ENCODE assay signal across 9 cellular contexts in genomic region chr13:107865643-107866006, GRCh38.
A peak's percentile ranks its signal among the peaks of the same experiment; 100 is the strongest.
DNase-seq lines count a peak whose midpoint lies in the region; ATAC-seq, FAIRE-seq and TF ChIP-seq lines count a peak whose summit lies in the region.
"Had no signal": no experiment of that assay in that cellular context is flagged by ENCODE, and none has a peak within 500 bp of the region (broad histone marks: within the 10 kb centered on the region; RNA-seq: fewer than 3 reads in every experiment).

No MANE protein-coding gene starts in this region.

- no peak overlapping the region for H3K18ac ChIP-seq in H9 (ENCODE audit: insufficient read length, low read depth, low read length)

- H3K4me3 ChIP-seq in fibroblast of the aortic adventitia (ENCODE audit: low read depth, low read length) (peak overlapping the region; percentile 66), sigmoid colon (peak overlapping the region in 3 of 4 donors; percentile 31 to 37 (median 37))

- H2AK5ac ChIP-seq in H9 (ENCODE audit: insufficient read length, low read length): no peak overlapping the region

- H3K27me3 Mint-ChIP-seq in H9 (ENCODE audit: low read depth): peaks cover 57% of the 10 kb centered on the region

- H3K4me3 Mint-ChIP-seq in H9: peak overlapping the region; percentile 79 to 95

- H3K9me3 Mint-ChIP-seq in H9: no peaks in the 10 kb centered on the region; a peak in 1 of 5 replicates

- TF ChIP-seq POLR2A in sigmoid colon (IDR thresholded peaks at IDR 0.05): no peak
- TF ChIP-seq POLR2A in GM12891 (IDR thresholded peaks at IDR 0.05; ENCODE audit: low read depth, low read length): no peak

- H3K23me2 ChIP-seq in H9 (ENCODE audit: insufficient read length, low read depth, low read length, poor library complexity, severe bottlenecking): peaks cover 26% of the 10 kb centered on the region

- H3T11ph ChIP-seq in H9 (ENCODE audit: low read length): no peak overlapping the region

- H3K23ac ChIP-seq in H9 (ENCODE audit: insufficient read length, low read depth, low read length): no peak overlapping the region

- no peak overlapping the region for H4K8ac ChIP-seq in H9 (replicated peaks; ENCODE audit: insufficient read length, low read depth, low read length)

- no peaks in the 10 kb centered on the region for H3K4me1 ChIP-seq in H9 (ENCODE audit: insufficient read depth, low read length)
- peaks cover 0 to 29% (median 27%) of the 10 kb centered on the region in 4 donors for H3K4me1 ChIP-seq in sigmoid colon

- H3K27ac ChIP-seq in H9 (ENCODE audit: insufficient read length, low read depth, low read length) (no peak overlapping the region), sigmoid colon (no peak overlapping the region)

- H3K4me2 ChIP-seq in H9 (ENCODE audit: insufficient read depth, insufficient read length, low read length): peak overlapping the region; percentile 91

- DNase-seq in H9 (no peak), SHP77 treated with DMSO at 0.1 percent for 48 hours (lab: John Stamatoyannopoulos, UW) (peak; percentile 68), fibroblast of the aortic adventitia (ENCODE audit: low read depth) (peak; percentile 8), sigmoid colon (no peak), GM12891 (ENCODE audit: insufficient read length, low spot score) (no peak), NCI-H1436 (lab: John Stamatoyannopoulos, UW) (no peak)
- DNase-seq: activated CD4-positive, alpha-beta T cell treated with anti-CD3 and anti-CD28 coated beads, Interleukin-2, amount 50 U/mL, for 4 hours; OCI-M1 had no signal

- H2BK15ac ChIP-seq in H9 (ENCODE audit: low read depth, low read length): no peak overlapping the region

- H3K4me1 Mint-ChIP-seq in H9: peaks cover 16 to 27% of the 10 kb centered on the region in 2 experiments

- H3K9ac ChIP-seq in H9 (ENCODE audit: extremely low read depth, insufficient read length, low read length): no peak overlapping the region

- TF ChIP-seq CTCF in H9 (conservative IDR thresholded peaks at IDR 0.05) (no peak), fibroblast of the aortic adventitia (IDR thresholded peaks at IDR 0.05; ENCODE audit: insufficient read depth, low read length) (no peak), sigmoid colon (IDR thresholded peaks at IDR 0.05) (no peak)

- no CpG with 5 or more reads among the region's 16 CpGs for WGBS in H9 (ENCODE audit: extremely low coverage, insufficient read length, low lambda C conversion rate)
- WGBS in sigmoid colon, 2 donors: 8 to 22% methylated on average over 16 of the region's 16 CpGs

- no peak overlapping the region for H4K91ac ChIP-seq in H9 (ENCODE audit: insufficient read length, low read depth, low read length)

- no peak overlapping the region for H2AFZ ChIP-seq in H9 (ENCODE audit: low read length)

- no peak overlapping the region for H2BK20ac ChIP-seq in H9 (ENCODE audit: low read depth, low read length, poor library complexity, severe bottlenecking)

- no peak overlapping the region for H3K56ac ChIP-seq in H9 (ENCODE audit: insufficient read length, low read depth, low read length)

- intact Hi-C loops in sigmoid colon (cut with DNase I): no loop called here

- H3K36me3 ChIP-seq in sigmoid colon: no peaks in the 10 kb centered on the region

- H3K27ac Mint-ChIP-seq in H9: no peak overlapping the region

- H3K14ac ChIP-seq in H9 (ENCODE audit: insufficient read depth, low read length): no peak overlapping the region

- H2BK5ac ChIP-seq in H9 (ENCODE audit: insufficient read length, low read length): no peak overlapping the region

- peaks cover 0 to 2% (median 0%) of the 10 kb centered on the region in 3 experiments; a peak in 1 of 7 replicates for H3K36me3 Mint-ChIP-seq in H9 (ENCODE audit: insufficient read depth in 1 of 3, low read depth in 3 of 3)

- FAIRE-seq in GM12891 (lab: Jason Lieb, UNC): no peak

- TF ChIP-seq EP300 in sigmoid colon (IDR thresholded peaks at IDR 0.05): no peak

- H4K20me1 ChIP-seq in H9 (ENCODE audit: control insufficient read depth, insufficient read depth, insufficient read length): no peaks in the 10 kb centered on the region

- ATAC-seq in HG03097 (IDR thresholded peaks at IDR 0.05; ENCODE audit: low FRiP score, unreplicated experiment): no peak

- no peak overlapping the region for H4K5ac ChIP-seq in H9 (ENCODE audit: insufficient read length, low read depth, low read length)

- H3K79me2 ChIP-seq in H9 (ENCODE audit: insufficient read depth, low read length): no peaks in the 10 kb centered on the region

- H3K79me1 ChIP-seq in H9 (ENCODE audit: insufficient read depth, low read depth, low read length, poor library complexity, severe bottlenecking): no peaks in the 10 kb centered on the region

- no peak overlapping the region for H3K4ac ChIP-seq in H9 (ENCODE audit: low read depth, low read length)

- no peaks in the 10 kb centered on the region for H3K9me3 ChIP-seq in H9 (ENCODE audit: control insufficient read depth, low read depth, low read length)
- H3K9me3 ChIP-seq in sigmoid colon: no peaks in the 10 kb centered on the region

- H3K27me3 ChIP-seq in H9 (ENCODE audit: insufficient read depth, low read length) (peaks cover 10% of the 10 kb centered on the region; the same call in 1 of the 2 replicates), sigmoid colon (peaks cover 11 to 56% (median 37%) of the 10 kb centered on the region in 3 donors)

- H2BK12ac ChIP-seq in H9 (ENCODE audit: insufficient read length, low read depth, low read length): no peak overlapping the region

- H2BK120ac ChIP-seq in H9 (ENCODE audit: low read depth, low read length, poor library complexity, severe bottlenecking): no peak overlapping the region

TF ChIP-seq in GM12891, 5 proteins besides CTCF, POLR2A, EP300 and RAD21:
- TF ChIP-seq SPI1 (IDR thresholded peaks at IDR 0.05; ENCODE audit: low read depth, low read length): no peak
- no peak for TF ChIP-seq PAX5 (IDR thresholded peaks at IDR 0.05; ENCODE audit: insufficient read depth, low read length, severe bottlenecking)
- no peak for TF ChIP-seq TAF1 (IDR thresholded peaks at IDR 0.05; ENCODE audit: low read depth, low read length)
- no peak for TF ChIP-seq POU2F2 (IDR thresholded peaks at IDR 0.05; ENCODE audit: low read depth, low read length)
- TF ChIP-seq POLR2AphosphoS5 (IDR thresholded peaks at IDR 0.05; ENCODE audit: low read depth, low read length): no peak

Comparison
In these comparisons a context has a peak if more than half of its experiments do, and no peak if none do; other contexts are left out.
1. DNase-seq: peak in SHP77 treated with DMSO at 0.1 percent for 48 hours (single experiment) and fibroblast of the aortic adventitia (single experiment); none in H9 (single experiment), sigmoid colon (single experiment), GM12891 (single experiment) and NCI-H1436 (single experiment).